Comparison of ENCODE assay signal across 8 cellular contexts in the genomic region with DNA sequence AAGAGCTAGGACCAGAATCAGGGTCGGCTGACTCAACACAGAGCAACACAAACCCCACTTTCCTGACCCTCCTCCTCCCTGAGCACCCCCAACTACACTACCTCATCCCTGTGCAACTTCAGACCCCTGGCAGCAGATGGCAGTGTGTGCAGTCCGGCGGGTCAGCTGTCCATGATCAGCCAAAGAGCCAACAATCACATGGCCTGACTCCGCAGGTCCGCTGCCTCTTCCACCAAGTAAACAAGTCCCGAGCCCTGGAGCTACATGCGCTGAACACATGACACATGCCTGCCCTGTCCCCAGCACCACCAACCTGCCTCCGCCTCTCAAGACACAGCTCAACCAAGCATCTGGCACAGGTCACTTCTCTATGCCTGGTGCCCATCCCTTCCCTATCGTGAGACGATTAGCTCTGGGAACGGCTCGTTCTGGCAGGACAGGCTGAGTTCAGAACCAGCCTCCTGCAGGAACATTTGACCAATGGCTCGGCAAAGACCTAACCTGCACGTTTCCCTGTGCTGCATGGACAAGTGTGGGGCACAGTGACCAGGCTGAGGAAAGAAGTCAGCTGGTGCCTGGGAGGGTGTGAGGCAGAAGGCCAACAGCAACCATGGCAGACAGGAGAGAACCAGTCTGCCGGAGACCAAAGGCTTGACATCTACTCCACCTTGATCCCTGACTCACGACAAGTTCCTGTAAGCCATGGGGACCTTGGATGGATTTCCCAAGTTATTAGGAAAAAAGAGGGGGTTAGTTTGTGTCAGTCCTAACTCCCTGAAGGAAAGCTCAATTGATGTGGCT.
A peak's percentile ranks its signal among the peaks of the same experiment; 100 is the strongest.
DNase-seq lines count a peak whose midpoint lies in the region; ATAC-seq, FAIRE-seq and TF ChIP-seq lines count a peak whose summit lies in the region.

No MANE protein-coding gene starts in this region.

- FAIRE-seq in RCC 7860 (lab: Jason Lieb, UNC), result no peak

- DNase-seq in GM10266 (ENCODE audit: extremely low spot score) (no peak), NCI-H69 (lab: John Stamatoyannopoulos, UW) (peak; percentile 32), dermis microvascular lymphatic vessel endothelial cell (ENCODE audit: low read depth in 2 of 2) (peak; percentile 75 to 82), midbrain (lab: John Stamatoyannopoulos, UW) (peak; percentile 76), MV-4-11 (lab: John Stamatoyannopoulos, UW) (no peak), RCC 7860 (ENCODE audit: low spot score) (no peak)

- no peak for ATAC-seq in HG03139 (IDR thresholded peaks at IDR 0.05; ENCODE audit: unreplicated experiment)
- ATAC-seq in HG03439 (IDR thresholded peaks at IDR 0.05; ENCODE audit: unreplicated experiment), result no peak

- peak; percentile 62 for TF ChIP-seq CTCF in GM10266 (IDR thresholded peaks at IDR 0.05; ENCODE audit: control insufficient read depth, insufficient read depth, low read depth, missing control alignments)

Comparison
In these comparisons a context has a peak if more than half of its experiments do, and no peak if none do; other contexts are left out.
1. DNase-seq: peak in NCI-H69 (single experiment), dermis microvascular lymphatic vessel endothelial cell (2 of 2) and midbrain (single experiment); none in GM10266 (single experiment), MV-4-11 (single experiment) and RCC 7860 (single experiment).